Comparison of ENCODE assay signal across 9 cellular contexts in the genomic region with DNA sequence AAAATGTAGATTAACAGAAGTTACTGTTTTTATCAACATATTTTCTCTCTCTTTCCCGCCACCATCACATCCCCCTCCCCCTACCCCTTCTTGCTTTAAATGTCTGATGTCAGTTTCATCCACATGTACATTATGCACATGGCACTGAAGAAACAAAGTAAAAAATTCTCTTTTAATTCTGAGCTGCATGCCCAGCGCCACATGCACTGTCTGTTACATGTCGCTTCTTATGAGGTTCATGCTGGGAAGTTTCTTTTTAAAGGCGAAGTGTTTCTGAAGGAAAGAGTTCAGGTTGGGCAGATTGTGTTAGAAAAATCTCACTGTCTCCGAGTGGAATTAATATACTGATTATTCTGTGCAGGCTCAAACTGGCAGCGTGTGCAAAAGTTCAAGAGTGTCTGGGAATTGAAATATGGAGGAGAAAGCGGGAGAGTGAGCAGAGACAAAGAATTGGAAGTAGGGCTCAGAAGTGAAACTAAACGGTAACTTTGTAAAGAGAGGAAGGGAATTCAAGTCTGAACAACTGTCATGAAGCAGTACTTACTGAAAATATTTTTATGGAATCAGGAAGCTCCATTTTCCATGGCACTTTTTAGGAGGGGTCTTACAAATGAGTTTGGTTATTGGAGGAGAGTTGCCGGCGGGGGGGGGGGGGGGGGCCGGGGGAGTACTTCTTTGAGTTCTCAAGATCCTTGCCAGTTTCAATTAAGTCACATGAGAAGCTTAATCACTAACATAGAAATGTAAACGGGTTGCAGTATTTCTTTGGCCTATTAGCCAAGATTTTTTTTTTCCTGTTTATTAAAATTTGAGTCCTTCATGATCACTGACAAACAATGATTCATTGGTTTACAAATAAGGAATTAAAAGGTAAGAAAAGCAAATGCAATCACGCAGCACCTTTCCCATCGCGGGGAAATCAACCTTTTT.
A peak's percentile ranks its signal among the peaks of the same experiment; 100 is the strongest.
DNase-seq lines count a peak whose midpoint lies in the region; ATAC-seq and TF ChIP-seq lines count a peak whose summit lies in the region.
"Had no signal": no experiment of that assay in that cellular context is flagged by ENCODE, and none has a peak within 500 bp of the region (broad histone marks: within the 10 kb centered on the region; RNA-seq: fewer than 3 reads in every experiment).

No MANE protein-coding gene starts in this region.

- H3K27ac ChIP-seq in suprapubic skin = peak overlapping the region; percentile 67

- H3K36me3 Mint-ChIP-seq in activated CD4-positive, alpha-beta T cell treated with anti-CD3 and anti-CD28 coated beads for 36 hours (ENCODE audit: low read depth) = no peaks in the 10 kb centered on the region
- H3K36me3 Mint-ChIP-seq in activated naive CD8-positive, alpha-beta T cell treated with anti-CD3 and anti-CD28 coated beads, Interleukin-2, amount 50 U/mL, for 24 hours (ENCODE audit: low read depth) = peaks cover 8% of the 10 kb centered on the region

- no peaks in the 10 kb centered on the region for H3K9me3 ChIP-seq in suprapubic skin

- no peaks in the 10 kb centered on the region for H3K36me3 ChIP-seq in suprapubic skin

- 10% methylated on average over 15 of the region's 15 CpGs for WGBS in suprapubic skin

- POLR2A ChIA-PET in activated CD4-positive, alpha-beta T cell treated with anti-CD3 and anti-CD28 coated beads for 36 hours (lab: Charles Lee) = no interaction called here

- no peaks in the 10 kb centered on the region for H3K27me3 Mint-ChIP-seq in activated CD4-positive, alpha-beta T cell treated with anti-CD3 and anti-CD28 coated beads for 36 hours
- H3K27me3 Mint-ChIP-seq in activated naive CD8-positive, alpha-beta T cell treated with anti-CD3 and anti-CD28 coated beads, Interleukin-2, amount 50 U/mL, for 24 hours = no peaks in the 10 kb centered on the region

- no peaks in the 10 kb centered on the region for H3K9me3 Mint-ChIP-seq in activated CD4-positive, alpha-beta T cell treated with anti-CD3 and anti-CD28 coated beads for 36 hours (ENCODE audit: low read depth)
- H3K9me3 Mint-ChIP-seq in activated naive CD8-positive, alpha-beta T cell treated with anti-CD3 and anti-CD28 coated beads, Interleukin-2, amount 50 U/mL, for 24 hours = no peaks in the 10 kb centered on the region

- peaks cover 28% of the 10 kb centered on the region for H3K4me1 ChIP-seq in suprapubic skin

- H3K27ac Mint-ChIP-seq in activated CD4-positive, alpha-beta T cell treated with anti-CD3 and anti-CD28 coated beads for 36 hours = peak overlapping the region; percentile 62
- peak overlapping the region; percentile 34 for H3K27ac Mint-ChIP-seq in activated naive CD8-positive, alpha-beta T cell treated with anti-CD3 and anti-CD28 coated beads, Interleukin-2, amount 50 U/mL, for 24 hours

- H3K4me3 ChIP-seq in suprapubic skin = peak overlapping the region; percentile 42

- peaks cover 10% of the 10 kb centered on the region for H3K4me1 Mint-ChIP-seq in activated CD4-positive, alpha-beta T cell treated with anti-CD3 and anti-CD28 coated beads for 36 hours
- H3K4me1 Mint-ChIP-seq in activated naive CD8-positive, alpha-beta T cell treated with anti-CD3 and anti-CD28 coated beads, Interleukin-2, amount 50 U/mL, for 24 hours = peaks cover 10% of the 10 kb centered on the region

- TF ChIP-seq CTCF in suprapubic skin (IDR thresholded peaks at IDR 0.05) = no peak

- peak overlapping the region; percentile 71 for H3K4me3 Mint-ChIP-seq in activated CD4-positive, alpha-beta T cell treated with anti-CD3 and anti-CD28 coated beads for 36 hours
- peak overlapping the region; percentile 77 for H3K4me3 Mint-ChIP-seq in activated naive CD8-positive, alpha-beta T cell treated with anti-CD3 and anti-CD28 coated beads, Interleukin-2, amount 50 U/mL, for 24 hours

- intact Hi-C loops in activated CD4-positive, alpha-beta T cell treated with anti-CD3 and anti-CD28 coated beads for 36 hours (cut with DNase I, micrococcal nuclease) = loop anchor here in 1 of 2 experiments (10.0 kb wide), 1 partner anchor 801 kb away; no protein-coding TSS in a partner anchor

- DNase-seq in activated CD4-positive, alpha-beta T cell treated with anti-CD3 and anti-CD28 coated beads for 36 hours = no peak
- DNase-seq in activated CD4-positive, alpha-beta T cell treated with anti-CD3 and anti-CD28 coated beads, Interleukin-2, amount 50 U/mL, for 1 hour = no peak
- DNase-seq in activated naive CD8-positive, alpha-beta T cell treated with anti-CD3 and anti-CD28 coated beads, Interleukin-2, amount 50 U/mL, for 24 hours = no peak
- DNase-seq in kidney glomerular epithelial cell (lab: John Stamatoyannopoulos, UW) = peak; percentile 33
- no peak for DNase-seq in suprapubic skin (ENCODE audit: low spot score in 2 of 2)
- no peak for DNase-seq in NCI-H1105 treated with DMSO at 0.1 percent for 48 hours (lab: John Stamatoyannopoulos, UW)
- DNase-seq: activated effector memory CD4-positive, alpha-beta T cell treated with Interleukin-2 at 50 U/mL for 16 hours had no signal

- H3K27me3 ChIP-seq in suprapubic skin = no peaks in the 10 kb centered on the region

- no peak for TF ChIP-seq POLR2A in suprapubic skin (IDR thresholded peaks at IDR 0.05)

- no peak for TF ChIP-seq EP300 in suprapubic skin (IDR thresholded peaks at IDR 0.05)

- ATAC-seq in activated CD4-positive, alpha-beta T cell treated with anti-CD3 and anti-CD28 coated beads for 36 hours = no peak
- ATAC-seq in activated naive CD8-positive, alpha-beta T cell treated with anti-CD3 and anti-CD28 coated beads, Interleukin-2, amount 50 U/mL, for 24 hours = no peak
- no peak for ATAC-seq in GM21717 (IDR thresholded peaks at IDR 0.05; ENCODE audit: unreplicated experiment)
- ATAC-seq in GM18517 (IDR thresholded peaks at IDR 0.05; ENCODE audit: unreplicated experiment) = no peak

- CTCF ChIA-PET in activated CD4-positive, alpha-beta T cell treated with anti-CD3 and anti-CD28 coated beads for 36 hours (lab: Charles Lee) = no interaction called here
